9 cellular contexts compared by ENCODE assay signal in genomic region chr19:28466107-28467045, GRCh38.
DNase-seq lines count a peak whose midpoint lies in the region; ATAC-seq and TF ChIP-seq lines count a peak whose summit lies in the region.
"Had no signal": no experiment of that assay in that cellular context is flagged by ENCODE, and none has a peak within 500 bp of the region (broad histone marks: within the 10 kb centered on the region; RNA-seq: fewer than 3 reads in every experiment).

No MANE protein-coding gene starts in this region.

- no peak overlapping the region for H3T11ph ChIP-seq in H9 (ENCODE audit: low read length)

- H4K20me1 ChIP-seq in H9 (ENCODE audit: control insufficient read depth, insufficient read depth, insufficient read length), result no peaks in the 10 kb centered on the region

- H3K27me3 Mint-ChIP-seq in H9 (ENCODE audit: low read depth), result no peaks in the 10 kb centered on the region
- peaks cover 2% of the 10 kb centered on the region for H3K27me3 Mint-ChIP-seq in activated T-cell treated with anti-CD3 and anti-CD28 coated beads, Interleukin-2, amount 50 U/mL, for 4 hours (ENCODE audit: low read depth)
- H3K27me3 Mint-ChIP-seq: memory B cell had no signal

- no peak overlapping the region for H3K4ac ChIP-seq in H9 (ENCODE audit: low read depth, low read length)

- no peak overlapping the region for H3K27ac Mint-ChIP-seq in H9
- H3K27ac Mint-ChIP-seq: memory B cell had no signal

- peaks cover 13 to 19% of the 10 kb centered on the region in 2 experiments for H3K4me1 Mint-ChIP-seq in H9
- peaks cover 20% of the 10 kb centered on the region for H3K4me1 Mint-ChIP-seq in activated T-cell treated with anti-CD3 and anti-CD28 coated beads, Interleukin-2, amount 50 U/mL, for 4 hours (ENCODE audit: low read depth)

- ATAC-seq in activated T-cell treated with anti-CD3 and anti-CD28 coated beads, Interleukin-2, amount 50 U/mL, for 4 hours, result no peak
- no peak for ATAC-seq in gastroesophageal sphincter
- ATAC-seq in psoas muscle, result peak in 3 of 4 donors; percentile 48 to 61 (median 51)
- no peak for ATAC-seq in HG02884 (IDR thresholded peaks at IDR 0.05; ENCODE audit: unreplicated experiment)

- H3K9me3 ChIP-seq in H9 (ENCODE audit: control insufficient read depth, low read depth, low read length), result no peaks in the 10 kb centered on the region
- H3K9me3 ChIP-seq in gastroesophageal sphincter, result no peaks in the 10 kb centered on the region
- H3K9me3 ChIP-seq in psoas muscle, result no peaks in the 10 kb centered on the region

- H2AFZ ChIP-seq in H9 (ENCODE audit: low read length), result no peak overlapping the region

- WGBS in H9 (ENCODE audit: extremely low coverage, insufficient read length, low lambda C conversion rate), result no CpG with 5 or more reads among the region's 9 CpGs
- 37 to 72% methylated on average over 4 to 8 of the region's 9 CpGs for WGBS in gastroesophageal sphincter (ENCODE audit: low coverage in 1 of 2), 2 donors
- 57 to 62% (median 62%) methylated on average over 9 of the region's 9 CpGs for WGBS in psoas muscle, 3 donors

- H2BK15ac ChIP-seq in H9 (ENCODE audit: low read depth, low read length), result no peak overlapping the region

- DNase-seq in AG08396 (ENCODE audit: low spot score) (peak; percentile 27), H9 (peak; percentile 65), psoas muscle (peak; percentile 51 to 74), 8988T (no peak)
- DNase-seq in NK-92 treated with Interleukin-12 subunit alpha and Interleukin-12 subunit beta, amount 100 ng/mL, for 24 hours (lab: John Stamatoyannopoulos, UW), result peak; percentile 24
- DNase-seq in activated T-cell treated with anti-CD3 and anti-CD28 coated beads, Interleukin-2, amount 50 U/mL, for 4 hours, result peak; percentile 47

- H3K79me1 ChIP-seq in H9 (ENCODE audit: insufficient read depth, low read depth, low read length, poor library complexity, severe bottlenecking), result no peaks in the 10 kb centered on the region

- H3K4me3 Mint-ChIP-seq in H9, result no peak overlapping the region
- H3K4me3 Mint-ChIP-seq in activated T-cell treated with anti-CD3 and anti-CD28 coated beads, Interleukin-2, amount 50 U/mL, for 4 hours, result no peak overlapping the region
- H3K4me3 Mint-ChIP-seq: memory B cell had no signal

- no peaks in the 10 kb centered on the region; the same call in 1 of the 2 replicates for H3K4me1 ChIP-seq in H9 (ENCODE audit: insufficient read depth, low read length)
- no peaks in the 10 kb centered on the region for H3K4me1 ChIP-seq in gastroesophageal sphincter
- peaks cover 13% of the 10 kb centered on the region for H3K4me1 ChIP-seq in psoas muscle

- H3K9me3 Mint-ChIP-seq in H9, result no peaks in the 10 kb centered on the region; a peak in 1 of 5 replicates
- H3K9me3 Mint-ChIP-seq in activated T-cell treated with anti-CD3 and anti-CD28 coated beads, Interleukin-2, amount 50 U/mL, for 4 hours, result no peaks in the 10 kb centered on the region

- H3K4me3 ChIP-seq in gastroesophageal sphincter (no peak overlapping the region), psoas muscle (no peak overlapping the region)

- no peaks in the 10 kb centered on the region; a peak in 1 of 7 replicates for H3K36me3 Mint-ChIP-seq in H9 (ENCODE audit: insufficient read depth in 1 of 3, low read depth in 3 of 3)
- H3K36me3 Mint-ChIP-seq in activated T-cell treated with anti-CD3 and anti-CD28 coated beads, Interleukin-2, amount 50 U/mL, for 4 hours (ENCODE audit: insufficient read depth), result no peaks in the 10 kb centered on the region
- H3K36me3 Mint-ChIP-seq: memory B cell had no signal

- no peak overlapping the region for H3K18ac ChIP-seq in H9 (ENCODE audit: insufficient read length, low read depth, low read length)

- H3K27me3 ChIP-seq in H9 (ENCODE audit: insufficient read depth, low read length) (no peaks in the 10 kb centered on the region), gastroesophageal sphincter (peaks cover 51% of the 10 kb centered on the region), psoas muscle (ENCODE audit: insufficient read depth in 3 of 3, low read length in 2 of 3) (no peaks in the 10 kb centered on the region)

- H3K4me2 ChIP-seq in H9 (ENCODE audit: insufficient read depth, insufficient read length, low read length), result no peak overlapping the region

- no peak overlapping the region for H2BK120ac ChIP-seq in H9 (ENCODE audit: low read depth, low read length, poor library complexity, severe bottlenecking)

- TF ChIP-seq CTCF in H9 (conservative IDR thresholded peaks at IDR 0.05) (peak; percentile 91), gastroesophageal sphincter (IDR thresholded peaks at IDR 0.05) (peak in 3 of 4 experiments; percentile 43 to 76 (median 52)), psoas muscle (IDR thresholded peaks at IDR 0.05) (peak; percentile 90)

- no peak overlapping the region for H2BK12ac ChIP-seq in H9 (ENCODE audit: insufficient read length, low read depth, low read length)

- no peak overlapping the region for H4K8ac ChIP-seq in H9 (replicated peaks; ENCODE audit: insufficient read length, low read depth, low read length)

- H4K91ac ChIP-seq in H9 (ENCODE audit: insufficient read length, low read depth, low read length), result no peak overlapping the region

- H2BK20ac ChIP-seq in H9 (ENCODE audit: low read depth, low read length, poor library complexity, severe bottlenecking), result no peak overlapping the region

- H3K56ac ChIP-seq in H9 (ENCODE audit: insufficient read length, low read depth, low read length), result no peak overlapping the region

- H3K36me3 ChIP-seq in gastroesophageal sphincter (no peaks in the 10 kb centered on the region), psoas muscle (ENCODE audit: insufficient read depth in 1 of 2, low read depth in 1 of 2) (no peaks in the 10 kb centered on the region)

- intact Hi-C loops in psoas muscle (cut with DNase I), result loop anchor here (1.0 to 5.0 kb wide), 6 partner anchors 56 to 411 kb away; no protein-coding TSS in a partner anchor

- no peaks in the 10 kb centered on the region for H3K23me2 ChIP-seq in H9 (ENCODE audit: insufficient read length, low read depth, low read length, poor library complexity, severe bottlenecking)

- H3K14ac ChIP-seq in H9 (ENCODE audit: insufficient read depth, low read length), result no peak overlapping the region

- H3K9ac ChIP-seq in H9 (ENCODE audit: extremely low read depth, insufficient read length, low read length), result no peak overlapping the region

- no peak overlapping the region for H2BK5ac ChIP-seq in H9 (ENCODE audit: insufficient read length, low read length)

- no peak for TF ChIP-seq POLR2A in gastroesophageal sphincter (IDR thresholded peaks at IDR 0.05)

- no peak overlapping the region for H3K27ac ChIP-seq in H9 (ENCODE audit: insufficient read length, low read depth, low read length)
- no peak overlapping the region for H3K27ac ChIP-seq in gastroesophageal sphincter
- H3K27ac ChIP-seq in psoas muscle, result no peak overlapping the region

- no peak for TF ChIP-seq EP300 in gastroesophageal sphincter (IDR thresholded peaks at IDR 0.05)

- no peak overlapping the region for H3K23ac ChIP-seq in H9 (ENCODE audit: insufficient read length, low read depth, low read length)

- no peaks in the 10 kb centered on the region for H3K79me2 ChIP-seq in H9 (ENCODE audit: insufficient read depth, low read length)

- no peak overlapping the region for H4K5ac ChIP-seq in H9 (ENCODE audit: insufficient read length, low read depth, low read length)

- no peak overlapping the region for H2AK5ac ChIP-seq in H9 (ENCODE audit: insufficient read length, low read length)

Comparison
In these comparisons a context has a peak if more than half of its experiments do, and no peak if none do; other contexts are left out.
1. ATAC-seq: peak in psoas muscle (3 of 4); none in activated T-cell treated with anti-CD3 and anti-CD28 coated beads, Interleukin-2, amount 50 U/mL, for 4 hours (0 of 2), gastroesophageal sphincter (single experiment) and HG02884 (single experiment).
2. Peak in every context shown above with its lines, with median percentiles within 50 percentile points of each other: CTCF ChIP-seq.